In genomic region chr3:197752107-197752506, GRCh38 we compare ENCODE assay signal across 8 cellular contexts. TPM values are rescaled to one million over a fixed set of nuclear protein-coding genes. Genes with fewer than 3 reads are reported as not detected.
DNase-seq lines count a peak whose midpoint lies in the region; ATAC-seq, FAIRE-seq and TF ChIP-seq lines count a peak whose summit lies in the region.

No MANE protein-coding gene starts in this region.

- no peak for FAIRE-seq in K562 (lab: Jason Lieb, UNC)

- H3K9me1 ChIP-seq in K562 (ENCODE audit: control insufficient read depth, insufficient read depth, low read length): no peaks in the 10 kb centered on the region

- peaks cover 81% of the 10 kb centered on the region for H3K79me2 ChIP-seq in Karpas-422 (ENCODE audit: low read length)
- H3K79me2 ChIP-seq in K562 (ENCODE audit: control insufficient read depth, insufficient read depth, low read length): peaks cover 70% of the 10 kb centered on the region

- peak overlapping the region; percentile 85 for H3K4me3 ChIP-seq in Caco-2 (ENCODE audit: low read depth, low read length)
- H3K4me3 ChIP-seq in Karpas-422 (ENCODE audit: low read length): peak overlapping the region; percentile 74
- peak overlapping the region; percentile 76; the same call in 1 of the 2 replicates for H3K4me3 ChIP-seq in K562
- peak overlapping the region; percentile 80 for H3K4me3 ChIP-seq in neuron (ENCODE audit: low read length)

- H3K9ac ChIP-seq in Karpas-422 (ENCODE audit: low read length) (peak overlapping the region; percentile 95), K562 (ENCODE audit: insufficient read depth in 1 of 2, low read depth in 2 of 2, low read length in 2 of 2) (peak overlapping the region; percentile 44 to 89)

- H3K27ac ChIP-seq in Karpas-422 (ENCODE audit: low read length) (peak overlapping the region; percentile 43), K562 (ENCODE audit: extremely low read depth, low read depth, low read length) (no peak overlapping the region; the same call in 2 of the 3 replicates)

- intact Hi-C loops in Caco-2 (cut with micrococcal nuclease; ENCODE audit: unreplicated experiment): no loop called here
- intact Hi-C loops in K562 (cut with micrococcal nuclease): no loop called here

- H3K9me2 ChIP-seq in Karpas-422 (replicated peaks; ENCODE audit: insufficient read depth, low read length): no peaks in the 10 kb centered on the region

- BruUV-seq in Caco-2 (replicated peaks; lab: Mats Ljungman, UMichigan) (no TSS peak), K562 (replicated peaks; lab: Mats Ljungman, UMichigan) (no TSS peak)

- no peak for ATAC-seq in K562
- no peak for ATAC-seq in GM19023 (IDR thresholded peaks at IDR 0.05; ENCODE audit: unreplicated experiment)
- no peak for ATAC-seq in GM18873 (IDR thresholded peaks at IDR 0.05; ENCODE audit: low FRiP score, unreplicated experiment)
- no peak for ATAC-seq in GM21786 (IDR thresholded peaks at IDR 0.05; ENCODE audit: unreplicated experiment)

- TF ChIP-seq RAD21 in K562 (CRISPR knock-in tag; conservative IDR thresholded peaks at IDR 0.05 in 1 of 2, IDR thresholded peaks at IDR 0.05 in 1 of 2): no peak

- H3K36me3 ChIP-seq in Caco-2 (ENCODE audit: control insufficient read depth, insufficient read depth, low read length): no peaks in the 10 kb centered on the region
- peaks cover 22% of the 10 kb centered on the region for H3K36me3 ChIP-seq in Karpas-422 (ENCODE audit: insufficient read depth, low read length)
- H3K36me3 ChIP-seq in K562 (ENCODE audit: control insufficient read depth, insufficient read depth, low read length): peaks cover 11% of the 10 kb centered on the region
- peaks cover 7% of the 10 kb centered on the region for H3K36me3 ChIP-seq in neuron (ENCODE audit: insufficient read depth, low read length)

- in situ Hi-C loops in K562 (cut with MboI): no loop called here

- 25% methylated on average over 5 of the region's 5 CpGs for WGBS in K562 (ENCODE audit: insufficient coverage, low coverage, missing lambda C conversion rate)

- no peaks in the 10 kb centered on the region for H3K9me3 ChIP-seq in Caco-2
- no peaks in the 10 kb centered on the region for H3K9me3 ChIP-seq in Karpas-422 (ENCODE audit: low read length)
- H3K9me3 ChIP-seq in K562 (replicated peaks; ENCODE audit: control insufficient read depth, insufficient read depth, low read depth, low read length): no peaks in the 10 kb centered on the region
- no peaks in the 10 kb centered on the region for H3K9me3 ChIP-seq in neuron (ENCODE audit: low read length)

- peak overlapping the region; percentile 91 for H3K4me3 Mint-ChIP-seq in Caco-2 (ENCODE audit: unreplicated experiment)

- H3K27me3 Mint-ChIP-seq in Caco-2 (ENCODE audit: insufficient read depth, unreplicated experiment): no peaks in the 10 kb centered on the region

- CTCF ChIA-PET in Caco-2 (lab: Charles Lee): no interaction called here
- CTCF ChIA-PET in K562 (lab: Yijun Ruan, JAX; ENCODE audit: low intra/inter-chr PET ratio): no interaction called here

- TF ChIP-seq CTCF in Caco-2 (IDR thresholded peaks at IDR 0.05; ENCODE audit: insufficient read depth in 1 of 2, low read depth in 1 of 2, low read length in 1 of 2, severe bottlenecking in 1 of 2, unreplicated experiment in 1 of 2): no peak
- TF ChIP-seq CTCF in K562 (IDR thresholded peaks at IDR 0.05 in 2 of 3, conservative IDR thresholded peaks at IDR 0.05 in 1 of 3; ENCODE audit: insufficient read depth in 2 of 3, low read depth in 1 of 3, low read length in 3 of 3): no peak

- H3K27ac Mint-ChIP-seq in Caco-2 (ENCODE audit: unreplicated experiment): no peak overlapping the region

- peak overlapping the region; percentile 81 for H3K4me2 ChIP-seq in Karpas-422 (ENCODE audit: low read depth, low read length, poor library complexity, severe bottlenecking)
- peak overlapping the region; percentile 80 for H3K4me2 ChIP-seq in K562 (ENCODE audit: insufficient read depth, low read length)

- no peak for TF ChIP-seq EP300 in K562 (IDR thresholded peaks at IDR 0.05; ENCODE audit: low read length)

- H3K27me3 ChIP-seq in Caco-2 (replicated peaks; ENCODE audit: control insufficient read depth, insufficient read depth, low read length): no peaks in the 10 kb centered on the region
- H3K27me3 ChIP-seq in Karpas-422 (ENCODE audit: low read length): no peaks in the 10 kb centered on the region
- H3K27me3 ChIP-seq in K562 (ENCODE audit: control insufficient read depth in 2 of 2, insufficient read depth in 2 of 2, low read length in 2 of 2): no peaks in the 10 kb centered on the region
- H3K27me3 ChIP-seq in neuron (ENCODE audit: insufficient read depth, low read length): no peaks in the 10 kb centered on the region

- H2AFZ ChIP-seq in Karpas-422 (ENCODE audit: low read length): no peak overlapping the region
- no peak overlapping the region for H2AFZ ChIP-seq in K562 (ENCODE audit: low read depth, low read length)
- H2AFZ ChIP-seq in neuron (ENCODE audit: low read depth, low read length): no peak overlapping the region

- peaks cover 18% of the 10 kb centered on the region; the same call in 1 of the 2 replicates for H4K20me1 ChIP-seq in Karpas-422 (ENCODE audit: insufficient read depth, low read depth, low read length)
- no peaks in the 10 kb centered on the region; the same call in 1 of the 2 replicates for H4K20me1 ChIP-seq in K562 (replicated peaks; ENCODE audit: control insufficient read depth, insufficient read depth, low read length)

- no peaks in the 10 kb centered on the region for H3K36me3 Mint-ChIP-seq in Caco-2 (ENCODE audit: insufficient read depth, unreplicated experiment)

- H3K4me1 Mint-ChIP-seq in Caco-2 (ENCODE audit: low read depth, unreplicated experiment): peaks cover 6% of the 10 kb centered on the region

- H3K4me1 ChIP-seq in Caco-2 (peaks cover 18% of the 10 kb centered on the region), Karpas-422 (ENCODE audit: low read length) (peaks cover 37% of the 10 kb centered on the region), K562 (replicated peaks in 1 of 2; ENCODE audit: control insufficient read depth in 2 of 2, insufficient read depth in 2 of 2, low read length in 2 of 2) (peaks cover 23 to 26% of the 10 kb centered on the region in 2 experiments; a peak in 4 of 5 replicates), neuron (ENCODE audit: insufficient read depth, low read length) (peaks cover 14% of the 10 kb centered on the region)

- no peak for TF ChIP-seq POLR2A in K562 (conservative IDR thresholded peaks at IDR 0.05)

- POLR2A ChIA-PET in Caco-2 (lab: Charles Lee) (no interaction called here), K562 (lab: Yijun Ruan, JAX) (interaction anchor here (0.6 to 1.7 kb wide), 2 partner anchors 11 to 15 kb away, joined by 3 to 7 read pairs; no protein-coding TSS in a partner anchor)

- DNase-seq in Caco-2: no peak
- no peak for DNase-seq in Karpas-422
- DNase-seq in K562 (ENCODE audit: extremely low read depth in 1 of 4, low spot score in 3 of 4): peak in 1 of 4 experiments; percentile 8
- DNase-seq in NCI-H1092 treated with DMSO at 0.1 percent for 48 hours (lab: John Stamatoyannopoulos, UW): no peak

- H3K9me3 Mint-ChIP-seq in Caco-2 (ENCODE audit: unreplicated experiment): no peaks in the 10 kb centered on the region

RNA-seq across cellular contexts. Expression of gene FYTTD1, which starts 2.4 kb away (rescaled TPM):
- total RNA-seq in Caco-2 (2022): 39.5 and 41.6 TPM in 2 replicates
- 145 and 204 TPM in 2 replicates for total RNA-seq in Karpas-422 (2014; rRNA removed; shearing (Covaris generic); ENCODE audit: low replicate concordance)
- 9.2 and 23.4 TPM in 2 replicates for total RNA-seq in K562 (2011; cell fraction: chromatin; rRNA removed; ENCODE audit: low replicate concordance)
- total RNA-seq in K562 (2011; cell fraction: nucleolus; rRNA removed): 6.2 and 7.2 TPM in 2 replicates
- total RNA-seq in K562 (2011; cell fraction: nucleoplasm; rRNA removed): 13.4 and 20.8 TPM in 2 replicates
- total RNA-seq in K562 (2014; rRNA removed): 105 and 106 TPM in 2 replicates
- total RNA-seq in K562 (2014; rRNA removed; fragmentation: Illumina TruSeq; extraction: Trizol): 82.1 and 94.8 TPM in 2 replicates
- 67.5 and 77.6 TPM in 2 replicates for total RNA-seq in K562 (2015; rRNA removed; fragmentation: Illumina TruSeq; extraction: Trizol)
- total RNA-seq in K562 (2021): 76.3 and 83.8 TPM in 2 replicates
- polyA plus RNA-seq in K562 (2011; rRNA removed): 53.4 and 64.9 TPM in 2 replicates
- polyA plus RNA-seq in K562 (2011; cell fraction: cytosol; rRNA removed): 11.2 and 17.6 TPM in 2 replicates
- 8.3 and 15.6 TPM in 2 replicates for polyA plus RNA-seq in K562 (2011; cell fraction: nucleus; rRNA removed)
- polyA plus RNA-seq in K562 (2012): 47.8 and 58.7 TPM in 2 replicates
- polyA plus RNA-seq in K562 (2014; fragmentation: Illumina TruSeq; extraction: Trizol): 72.1 and 87.6 TPM in 2 replicates
- 10 to 100 TPM; 35.7 to 47.5 TPM for polyA plus RNA-seq in K562 (2014; fragmentation: Nextera tagmentation; extraction: Ambion mirVana)
- polyA plus RNA-seq in K562 (2014; rRNA removed): 47.2 and 48.9 TPM in 2 replicates
- 80.8 and 120 TPM in 2 replicates for polyA minus RNA-seq in K562 (2011; rRNA and poly(A)+ RNA removed)
- polyA minus RNA-seq in K562 (2011; cell fraction: cytosol; rRNA and poly(A)+ RNA removed): 29.3 and 41.4 TPM in 2 replicates
- 5.9 and 10.3 TPM in 2 replicates for polyA minus RNA-seq in K562 (2011; cell fraction: nucleus; rRNA and poly(A)+ RNA removed)

RNA-seq across cellular contexts. Expression of gene RUBCN, which starts 15.4 kb away (rescaled TPM):
- total RNA-seq in Caco-2 (2022) (10.6 and 14.5 TPM in 2 replicates), K562 (2014; rRNA removed) (12.8 and 17.5 TPM in 2 replicates), K562 (2014; rRNA removed; fragmentation: Illumina TruSeq; extraction: Trizol) (7.9 and 8.7 TPM in 2 replicates), K562 (2015; rRNA removed; fragmentation: Illumina TruSeq; extraction: Trizol) (9.3 and 10.0 TPM in 2 replicates), K562 (2021) (24.0 and 24.4 TPM in 2 replicates)
- 87.0 and 128 TPM in 2 replicates for total RNA-seq in Karpas-422 (2014; rRNA removed; shearing (Covaris generic); ENCODE audit: low replicate concordance)
- total RNA-seq in K562 (2011; cell fraction: chromatin; rRNA removed; ENCODE audit: low replicate concordance): 71.3 and 88.5 TPM in 2 replicates
- 44.5 and 49.2 TPM in 2 replicates for total RNA-seq in K562 (2011; cell fraction: nucleolus; rRNA removed)
- total RNA-seq in K562 (2011; cell fraction: nucleoplasm; rRNA removed): 48.2 and 50.5 TPM in 2 replicates
- polyA plus RNA-seq in K562 (2011; rRNA removed) (13.4 and 20.8 TPM in 2 replicates), K562 (2014; fragmentation: Illumina TruSeq; extraction: Trizol) (13.4 and 14.2 TPM in 2 replicates), K562 (2014; fragmentation: Nextera tagmentation; extraction: Ambion mirVana) (1 to 10 TPM; 8.4 to 9.3 TPM), K562 (2014; rRNA removed) (11.8 and 11.9 TPM in 2 replicates)
- 12.4 and 14.0 TPM in 2 replicates for polyA plus RNA-seq in K562 (2011; cell fraction: cytosol; rRNA removed)
- 29.7 and 37.4 TPM in 2 replicates for polyA plus RNA-seq in K562 (2011; cell fraction: nucleus; rRNA removed)
- polyA plus RNA-seq in K562 (2012): 12.3 and 12.8 TPM in 2 replicates
- polyA minus RNA-seq in K562 (2011; rRNA and poly(A)+ RNA removed): 21.3 and 23.2 TPM in 2 replicates
- 15.6 and 20.1 TPM in 2 replicates for polyA minus RNA-seq in K562 (2011; cell fraction: cytosol; rRNA and poly(A)+ RNA removed)
- 18.7 and 27.2 TPM in 2 replicates for polyA minus RNA-seq in K562 (2011; cell fraction: nucleus; rRNA and poly(A)+ RNA removed)

RNA-seq across cellular contexts. Expression of gene LRCH3, which starts 38.9 kb away (rescaled TPM):
- total RNA-seq in Caco-2 (2022) (38.7 and 51.8 TPM in 2 replicates), K562 (2014; rRNA removed) (39.0 and 40.6 TPM in 2 replicates), K562 (2014; rRNA removed; fragmentation: Illumina TruSeq; extraction: Trizol) (26.6 and 33.1 TPM in 2 replicates), K562 (2015; rRNA removed; fragmentation: Illumina TruSeq; extraction: Trizol) (32.6 and 33.7 TPM in 2 replicates), K562 (2021) (28.6 and 29.2 TPM in 2 replicates)
- total RNA-seq in Karpas-422 (2014; rRNA removed; shearing (Covaris generic); ENCODE audit: low replicate concordance): 107 and 164 TPM in 2 replicates
- 161 and 276 TPM in 2 replicates for total RNA-seq in K562 (2011; cell fraction: chromatin; rRNA removed; ENCODE audit: low replicate concordance)
- 65.2 and 96.1 TPM in 2 replicates for total RNA-seq in K562 (2011; cell fraction: nucleolus; rRNA removed)
- total RNA-seq in K562 (2011; cell fraction: nucleoplasm; rRNA removed): 143 and 236 TPM in 2 replicates
- polyA plus RNA-seq in K562 (2011; rRNA removed) (75.3 and 78.4 TPM in 2 replicates), K562 (2014; fragmentation: Illumina TruSeq; extraction: Trizol) (55.1 and 56.8 TPM in 2 replicates), K562 (2014; fragmentation: Nextera tagmentation; extraction: Ambion mirVana) (1 to 10 TPM; 4.6 to 5.4 TPM), K562 (2014; rRNA removed) (30.3 and 112 TPM in 2 replicates)
- polyA plus RNA-seq in K562 (2011; cell fraction: cytosol; rRNA removed): 32.3 and 52.2 TPM in 2 replicates
- polyA plus RNA-seq in K562 (2011; cell fraction: nucleus; rRNA removed): 110 and 115 TPM in 2 replicates
- 16.3 and 17.8 TPM in 2 replicates for polyA plus RNA-seq in K562 (2012)
- 132 and 162 TPM in 2 replicates for polyA minus RNA-seq in K562 (2011; rRNA and poly(A)+ RNA removed)
- polyA minus RNA-seq in K562 (2011; cell fraction: cytosol; rRNA and poly(A)+ RNA removed): 27.7 and 35.1 TPM in 2 replicates
- 33.9 and 66.8 TPM in 2 replicates for polyA minus RNA-seq in K562 (2011; cell fraction: nucleus; rRNA and poly(A)+ RNA removed)
